In genomic region chr17:17591408-17592265, GRCh38 we compare ENCODE assay signal across 8 cellular contexts. TPM values are rescaled to one million over a fixed set of nuclear protein-coding genes. Genes with fewer than 3 reads are reported as not detected.
DNase-seq lines count a peak whose midpoint lies in the region; ATAC-seq and TF ChIP-seq lines count a peak whose summit lies in the region.

Gene PEMT, minus strand, starts transcription at chr17:17591708. Its CDS starts 82 bp downstream, at chr17:17591626.

- H3K27ac ChIP-seq in esophagus (ENCODE audit: low read depth in 2 of 2, low read length in 1 of 2): peak within 1 kb of the TSS; percentile 95 to 97

- H3K9ac ChIP-seq in mucosa of stomach (ENCODE audit: low read length): peak within 1 kb of the TSS; percentile 77

- WGBS in esophagus, 2 donors: 0 to 1% methylated on average over 76 of the region's 76 CpGs

- H3K4me1 ChIP-seq in esophagus (ENCODE audit: control insufficient read depth in 2 of 2, insufficient read depth in 2 of 2, low read length in 1 of 2) (peaks cover 2 to 16% of the 10 kb centered on the region in 2 donors), mucosa of stomach (ENCODE audit: control insufficient read depth, insufficient read depth, low read length) (peaks cover 21% of the 10 kb centered on the region)

- H3K36me3 ChIP-seq in esophagus (ENCODE audit: control insufficient read depth in 2 of 2, insufficient read depth in 2 of 2, low read length in 1 of 2) (no peaks in the 10 kb centered on the region), mucosa of stomach (ENCODE audit: control insufficient read depth, insufficient read depth, low read length) (no peaks in the 10 kb centered on the region)

- no peaks in the 10 kb centered on the region for H3K27me3 Mint-ChIP-seq in activated T-cell treated with anti-CD3 and anti-CD28 coated beads, Interleukin-2, amount 50 U/mL, for 24 hours

- H3K4me3 ChIP-seq in esophagus (ENCODE audit: low read depth in 1 of 2, low read length in 2 of 2): peak within 1 kb of the TSS; percentile 59 to 92
- H3K4me3 ChIP-seq in mucosa of stomach (ENCODE audit: low read length): peak within 1 kb of the TSS; percentile 75

- H3K9me3 ChIP-seq in esophagus (ENCODE audit: control insufficient read depth in 2 of 2, insufficient read depth in 1 of 2, low read depth in 1 of 2, low read length in 1 of 2): no peaks in the 10 kb centered on the region
- no peaks in the 10 kb centered on the region for H3K9me3 ChIP-seq in mucosa of stomach (ENCODE audit: control insufficient read depth, low read length)

- H3K27me3 ChIP-seq in esophagus (ENCODE audit: control insufficient read depth in 1 of 2, insufficient read depth in 2 of 2, low read length in 2 of 2) (no peaks in the 10 kb centered on the region), mucosa of stomach (ENCODE audit: control insufficient read depth, insufficient read depth, low read length) (no peaks in the 10 kb centered on the region)

- peak within 1 kb of the TSS; percentile 91 for H3K4me3 Mint-ChIP-seq in activated T-cell treated with anti-CD3 and anti-CD28 coated beads, Interleukin-2, amount 50 U/mL, for 24 hours

- H3K9me3 Mint-ChIP-seq in activated T-cell treated with anti-CD3 and anti-CD28 coated beads, Interleukin-2, amount 50 U/mL, for 24 hours: no peaks in the 10 kb centered on the region

- ATAC-seq in GM21717 (IDR thresholded peaks at IDR 0.05; ENCODE audit: unreplicated experiment): peak; percentile 87

- H3K36me3 Mint-ChIP-seq in activated T-cell treated with anti-CD3 and anti-CD28 coated beads, Interleukin-2, amount 50 U/mL, for 24 hours (ENCODE audit: low read depth): peaks cover 11% of the 10 kb centered on the region

- peaks cover 28% of the 10 kb centered on the region for H3K4me1 Mint-ChIP-seq in activated T-cell treated with anti-CD3 and anti-CD28 coated beads, Interleukin-2, amount 50 U/mL, for 24 hours (ENCODE audit: low read depth)

- DNase-seq in DMS153 treated with DMSO at 0.1 percent for 48 hours (lab: John Stamatoyannopoulos, UW; ENCODE audit: unreplicated experiment) (peak; percentile 77), KBM-7 (peak; percentile 99)
- DNase-seq in activated T-cell treated with anti-CD3 and anti-CD28 coated beads, Interleukin-2, amount 50 U/mL, for 24 hours: peak; percentile 95
- DNase-seq in stimulated activated CD8-positive, alpha-beta memory T cell treated with anti-CD3 and anti-CD28 coated beads, Interleukin-7, amount 100 ng/mL, for 1 hour (ENCODE audit: low read depth in 2 of 2): peak; percentile 83 to 84

- peak within 1 kb of the TSS; percentile 95 for H3K27ac Mint-ChIP-seq in activated T-cell treated with anti-CD3 and anti-CD28 coated beads, Interleukin-2, amount 50 U/mL, for 24 hours

- in situ Hi-C loops in KBM-7 (cut with MboI; ENCODE audit: low pct_unique_long_range_greater_than_20kb, low sequenced_read_pairs): no loop called here

TF ChIP-seq in PFSK-1, 5 proteins besides CTCF, POLR2A, EP300 and RAD21:
- TF ChIP-seq TAF1 (IDR thresholded peaks at IDR 0.05; ENCODE audit: borderline replicate concordance, insufficient read depth, low read length): no peak
- TF ChIP-seq POLR2AphosphoS5 (IDR thresholded peaks at IDR 0.05; ENCODE audit: low read depth, low read length): peak; percentile 87
- TF ChIP-seq REST (IDR thresholded peaks at IDR 0.05; ENCODE audit: insufficient read depth in 1 of 2, low read depth in 2 of 2, low read length in 2 of 2): 0 out of 4 replicates have a peak, but pooled peaks of 1 of the 2 experiments have one; percentile 23
- no peak for TF ChIP-seq FOXP2 (optimal IDR thresholded peaks at IDR 0.05; ENCODE audit: borderline replicate concordance, extremely low read depth, extremely low read length, insufficient read depth)
- TF ChIP-seq SIN3A (IDR thresholded peaks at IDR 0.05; ENCODE audit: borderline replicate concordance, insufficient read depth, low read length): no peak
TF ChIP-seq in PFSK-1: peak in this region for 2.

RNA-seq across cellular contexts. Expression of gene PEMT, which starts in this region (rescaled TPM):
- polyA plus RNA-seq in PFSK-1 (2012; ENCODE audit: insufficient read length, low read depth): 70.8 TPM
- polyA plus RNA-seq in esophagus: 10 to 100 TPM; 27.2 to 34.2 TPM

Comparison
In these comparisons a context has a peak if more than half of its experiments do, and no peak if none do; other contexts are left out.
1. Peak in every context shown above with its lines: DNase-seq, ATAC-seq, H3K4me3 ChIP-seq and H3K27ac ChIP-seq.